In the genomic region with DNA sequence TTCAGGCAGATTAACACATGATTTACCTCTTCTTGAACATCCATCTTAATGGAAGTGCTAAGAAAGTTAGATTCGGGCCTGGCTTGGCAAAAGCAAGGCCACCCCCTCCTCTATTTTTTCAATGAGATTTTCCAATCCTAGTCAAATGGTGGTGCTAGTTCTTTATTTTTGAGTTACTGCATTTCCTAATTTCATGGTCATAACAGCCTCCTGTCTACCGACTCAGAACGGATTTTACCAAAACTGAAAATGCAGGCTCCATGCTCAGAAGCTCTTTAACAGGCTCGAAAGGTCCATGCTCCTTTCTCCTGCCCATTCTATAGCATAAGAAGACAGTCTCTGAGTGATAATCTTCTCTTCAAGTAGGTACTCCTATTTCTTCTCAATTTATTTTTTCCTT, we compare ENCODE assay signal across 8 cellular contexts.
A peak's percentile ranks its signal among the peaks of the same experiment; 100 is the strongest.
DNase-seq lines count a peak whose midpoint lies in the region; ATAC-seq lines count a peak whose summit lies in the region.

No MANE protein-coding gene starts in this region.

- peak; percentile 38 for ATAC-seq in HG02759 (IDR thresholded peaks at IDR 0.05; ENCODE audit: unreplicated experiment)
- no peak for ATAC-seq in esophagus mucosa

- DNase-seq in CD1c-positive myeloid dendritic cell (ENCODE audit: extremely low spot score) (peak; percentile 51), myocyte (ENCODE audit: low read depth) (peak; percentile 63), NCI-H2081 (lab: John Stamatoyannopoulos, UW) (no peak), DMS79 treated with DMSO at 0.1 percent for 48 hours (lab: John Stamatoyannopoulos, UW) (no peak), HUDEP-2 (lab: John Stamatoyannopoulos, UW; ENCODE audit: unreplicated experiment in 76 of 76) (no peak)
- peak; percentile 25 for DNase-seq in central memory CD4-positive, alpha-beta T cell

Comparison
In these comparisons a context has a peak if more than half of its experiments do, and no peak if none do; other contexts are left out.
1. DNase-seq: peak in CD1c-positive myeloid dendritic cell (single experiment), central memory CD4-positive, alpha-beta T cell (single experiment) and myocyte (single experiment); none in NCI-H2081 (0 of 2), DMS79 treated with DMSO at 0.1 percent for 48 hours (single experiment) and HUDEP-2 (0 of 76).